Comparison of ENCODE assay signal across 8 cellular contexts in the genomic region with DNA sequence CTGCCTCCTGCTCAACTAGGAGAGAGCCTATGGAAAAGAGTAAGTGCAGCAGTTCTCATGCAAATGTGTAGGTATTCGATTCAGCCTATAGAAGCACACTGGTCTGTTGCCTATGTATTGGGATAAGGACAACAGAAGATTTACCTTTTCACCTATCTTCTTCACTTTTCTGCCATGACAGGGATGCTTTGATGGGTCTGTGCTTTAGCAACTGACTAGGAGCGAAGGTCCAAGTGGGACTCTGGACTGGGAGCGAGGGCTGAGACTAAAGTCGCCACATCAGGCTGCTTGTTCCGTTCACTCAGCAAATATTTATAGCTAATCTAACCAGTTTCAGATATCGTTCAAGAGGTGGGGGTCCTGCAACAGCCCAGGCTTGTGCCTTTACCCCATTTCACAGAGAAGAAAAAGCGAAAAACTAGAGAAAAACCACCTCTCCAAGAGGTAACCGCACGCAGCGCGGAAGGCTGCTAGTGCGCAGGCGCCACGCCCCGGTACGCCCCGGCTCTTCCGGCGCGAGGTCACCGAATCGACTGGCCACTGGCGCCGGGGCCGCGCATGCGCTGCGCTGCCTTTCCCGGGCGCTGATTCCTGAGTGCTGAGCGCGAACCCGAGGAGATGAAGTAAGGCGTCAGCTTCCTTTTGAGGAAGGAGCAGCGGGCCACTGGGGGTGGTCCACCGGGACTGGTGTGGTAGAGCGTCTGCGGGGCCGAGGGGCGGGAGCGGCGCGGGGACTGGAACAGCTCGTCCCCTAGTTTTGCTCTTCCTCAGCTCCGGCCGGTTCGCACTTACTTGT. TPM values are rescaled to one million over a fixed set of nuclear protein-coding genes. Genes with fewer than 3 reads are reported as not detected.
A peak's percentile ranks its signal among the peaks of the same experiment; 100 is the strongest.
DNase-seq lines count a peak whose midpoint lies in the region; ATAC-seq and TF ChIP-seq lines count a peak whose summit lies in the region.

A gene with protein sequence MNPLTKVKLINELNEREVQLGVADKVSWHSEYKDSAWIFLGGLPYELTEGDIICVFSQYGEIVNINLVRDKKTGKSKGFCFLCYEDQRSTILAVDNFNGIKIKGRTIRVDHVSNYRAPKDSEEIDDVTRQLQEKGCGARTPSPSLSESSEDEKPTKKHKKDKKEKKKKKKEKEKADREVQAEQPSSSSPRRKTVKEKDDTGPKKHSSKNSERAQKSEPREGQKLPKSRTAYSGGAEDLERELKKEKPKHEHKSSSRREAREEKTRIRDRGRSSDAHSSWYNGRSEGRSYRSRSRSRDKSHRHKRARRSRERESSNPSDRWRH (plus strand): TSS at position 573 of the 796 bp plus-strand sequence. CDS start 46 bp downstream, at position 619.

- DNase-seq in KG1 (lab: John Stamatoyannopoulos, UW) = peak; percentile 17
- peak; percentile 63 for DNase-seq in RPMI7951 (ENCODE audit: low read depth)
- peak; percentile 62 to 72 for DNase-seq in fibroblast of lung (ENCODE audit: low read depth in 2 of 2)
- peak; percentile 52 to 80 (median 68) for DNase-seq in naive thymus-derived CD8-positive, alpha-beta T cell
- DNase-seq in stimulated activated naive CD8-positive, alpha-beta T cell treated with anti-CD3 and anti-CD28 coated beads, Interleukin-15, Interleukin-2, amounts not matched to agents 100 U/mL and 50 U/mL, for 24 hours = peak; percentile 72

- H3K36me3 ChIP-seq in DOHH2 (ENCODE audit: control insufficient read depth, low read length) (peaks cover 9% of the 10 kb centered on the region), fibroblast of lung (ENCODE audit: control insufficient read depth, insufficient read depth, low read length) (peaks cover 2% of the 10 kb centered on the region)

- POLR2A ChIA-PET in naive thymus-derived CD8-positive, alpha-beta T cell (lab: Charles Lee) = interaction anchor here (1.4 kb wide), 1 partner anchor 62 kb away, joined by 3 read pairs; the partner anchor contains the start of gene SLC25A14

- H3K27me3 Mint-ChIP-seq in activated T-helper 17 cell treated with anti-CD3 and anti-CD28 coated beads, Interleukin-2, amount 50 U/mL, for 72 hours = peaks cover 6% of the 10 kb centered on the region
- peaks cover 0 to 22% (median 5%) of the 10 kb centered on the region in 5 donors for H3K27me3 Mint-ChIP-seq in naive thymus-derived CD8-positive, alpha-beta T cell

- peak within 1 kb of the TSS; percentile 96 for H3K27ac Mint-ChIP-seq in activated T-helper 17 cell treated with anti-CD3 and anti-CD28 coated beads, Interleukin-2, amount 50 U/mL, for 72 hours
- H3K27ac Mint-ChIP-seq in naive thymus-derived CD8-positive, alpha-beta T cell = peak within 1 kb of the TSS; percentile 90 to 97 (median 96)

- H3K27me3 ChIP-seq in DOHH2 (ENCODE audit: control insufficient read depth, low read length) (no peaks in the 10 kb centered on the region), fibroblast of lung (ENCODE audit: control insufficient read depth, insufficient read depth, low read length) (no peaks in the 10 kb centered on the region)

- peak within 1 kb of the TSS; percentile 81 for H2AFZ ChIP-seq in fibroblast of lung (ENCODE audit: low read length)

- no peaks in the 10 kb centered on the region for H3K4me1 Mint-ChIP-seq in activated T-helper 17 cell treated with anti-CD3 and anti-CD28 coated beads, Interleukin-2, amount 50 U/mL, for 72 hours
- peaks cover 4 to 35% (median 29%) of the 10 kb centered on the region in 4 donors for H3K4me1 Mint-ChIP-seq in naive thymus-derived CD8-positive, alpha-beta T cell

- peak within 1 kb of the TSS; percentile 98 for H3K4me3 Mint-ChIP-seq in activated T-helper 17 cell treated with anti-CD3 and anti-CD28 coated beads, Interleukin-2, amount 50 U/mL, for 72 hours
- H3K4me3 Mint-ChIP-seq in naive thymus-derived CD8-positive, alpha-beta T cell = peak within 1 kb of the TSS; percentile 81 to 98 (median 90)

- peaks cover 8% of the 10 kb centered on the region for H3K4me1 ChIP-seq in DOHH2 (ENCODE audit: control insufficient read depth, low read length)
- H3K4me1 ChIP-seq in fibroblast of lung (ENCODE audit: control insufficient read depth, extremely low read depth, insufficient read depth, low read length) = no peaks in the 10 kb centered on the region

- TF ChIP-seq CTCF in DOHH2 (IDR thresholded peaks at IDR 0.05; ENCODE audit: low read depth, low read length, poor library complexity, severe bottlenecking) = no peak
- TF ChIP-seq CTCF in fibroblast of lung (conservative IDR thresholded peaks at IDR 0.05 in 1 of 2, IDR thresholded peaks at IDR 0.05 in 1 of 2; ENCODE audit: low read depth in 1 of 2, low read length in 2 of 2) = no peak

- H4K20me1 ChIP-seq in DOHH2 (ENCODE audit: control insufficient read depth, insufficient read depth, low read depth, low read length) (no peaks in the 10 kb centered on the region), fibroblast of lung (ENCODE audit: control insufficient read depth, extremely low read depth, insufficient read depth, low read length) (no peaks in the 10 kb centered on the region)

- peak within 1 kb of the TSS; percentile 79 for H3K4me2 ChIP-seq in DOHH2 (ENCODE audit: low read length)
- peak within 1 kb of the TSS; percentile 79 for H3K4me2 ChIP-seq in fibroblast of lung (ENCODE audit: extremely low read depth, insufficient read depth, low read length)

- H3K9me3 Mint-ChIP-seq in activated T-helper 17 cell treated with anti-CD3 and anti-CD28 coated beads, Interleukin-2, amount 50 U/mL, for 72 hours = no peaks in the 10 kb centered on the region
- H3K9me3 Mint-ChIP-seq in naive thymus-derived CD8-positive, alpha-beta T cell = no peaks in the 10 kb centered on the region

- H3K27ac ChIP-seq in DOHH2 (ENCODE audit: low read depth, low read length) (peak within 1 kb of the TSS; percentile 55), fibroblast of lung (ENCODE audit: insufficient read depth, low read length) (peak within 1 kb of the TSS; percentile 50)

- H3K4me3 ChIP-seq in DOHH2 (ENCODE audit: low read length) = peak within 1 kb of the TSS; percentile 80
- peak within 1 kb of the TSS; percentile 47 to 91 (median 63) for H3K4me3 ChIP-seq in fibroblast of lung (replicated peaks in 1 of 4; ENCODE audit: control extremely low read depth in 1 of 4, insufficient read depth in 1 of 4, low read depth in 3 of 4, low read length in 4 of 4)

- H3K79me2 ChIP-seq in DOHH2 (ENCODE audit: control insufficient read depth, low read length) (peaks cover 23% of the 10 kb centered on the region), fibroblast of lung (ENCODE audit: control insufficient read depth, insufficient read depth, low read length) (peaks cover 8% of the 10 kb centered on the region)

- H3K36me3 Mint-ChIP-seq in activated T-helper 17 cell treated with anti-CD3 and anti-CD28 coated beads, Interleukin-2, amount 50 U/mL, for 72 hours (ENCODE audit: low read depth) = peaks cover 15% of the 10 kb centered on the region
- H3K36me3 Mint-ChIP-seq in naive thymus-derived CD8-positive, alpha-beta T cell = peaks cover 0 to 25% (median 0%) of the 10 kb centered on the region in 3 donors

- peak; percentile 94 for ATAC-seq in GM21737 (IDR thresholded peaks at IDR 0.05; ENCODE audit: unreplicated experiment)
- ATAC-seq in activated T-helper 17 cell treated with anti-CD3 and anti-CD28 coated beads, Interleukin-2, amount 50 U/mL, for 72 hours (replicated peaks) = peak; percentile 97
- peak; percentile 89 to 94 for ATAC-seq in naive thymus-derived CD8-positive, alpha-beta T cell
- peak; percentile 89 for ATAC-seq in stimulated activated naive CD8-positive, alpha-beta T cell treated with anti-CD3 and anti-CD28 coated beads, Interleukin-15, Interleukin-2, amounts not matched to agents 100 U/mL and 50 U/mL, for 24 hours

- no peaks in the 10 kb centered on the region for H3F3A ChIP-seq in DOHH2 (ENCODE audit: control insufficient read depth, insufficient read depth)

- H3K9me2 ChIP-seq in DOHH2 (replicated peaks; ENCODE audit: control insufficient read depth, low read length) = no peaks in the 10 kb centered on the region

- H3K9me3 ChIP-seq in DOHH2 (ENCODE audit: control insufficient read depth, insufficient read depth, low read length) (no peaks in the 10 kb centered on the region), fibroblast of lung (ENCODE audit: control insufficient read depth, insufficient read depth, low read depth, low read length) (no peaks in the 10 kb centered on the region)

- peak within 1 kb of the TSS; percentile 62 for H3K9ac ChIP-seq in fibroblast of lung (ENCODE audit: insufficient read depth, low read length)

RNA-seq across cellular contexts. Expression of the gene that starts here (rescaled TPM):
- total RNA-seq in RPMI7951 (2014; rRNA removed; shearing (Covaris generic)) = 19.5 and 19.7 TPM in 2 replicates
- 10 to 100 TPM; 24.1 to 25.2 TPM for total RNA-seq in activated T-helper 17 cell treated with anti-CD3 and anti-CD28 coated beads, Interleukin-2, amount 50 U/mL, for 72 hours
- 32.0 and 37.2 TPM in 2 replicates for total RNA-seq in fibroblast of lung
- polyA plus RNA-seq in fibroblast of lung = 20.8 and 22.0 TPM in 2 replicates
- 21.9 and 22.8 TPM in 2 replicates for polyA plus RNA-seq in fibroblast of lung (2012)
- 0.71 TPM in 1 of 2 replicates, not detected in the other for polyA minus RNA-seq in fibroblast of lung (ENCODE audit: low replicate concordance)
- 10 to 100 TPM; 23.9 to 25.1 TPM for total RNA-seq in naive thymus-derived CD8-positive, alpha-beta T cell
- polyA plus RNA-seq in naive thymus-derived CD8-positive, alpha-beta T cell = 10 to 100 TPM; 21.2 to 23.1 (median 21.9) TPM

Comparison
In these comparisons a context has a peak if more than half of its experiments do, and no peak if none do; other contexts are left out.
1. Peak in every context shown above with its lines: DNase-seq, ATAC-seq, H3K4me3 ChIP-seq and H3K27ac ChIP-seq.
2. DNase-seq: peak in every context shown above with its lines; median percentile 72 in stimulated activated naive CD8-positive, alpha-beta T cell treated with anti-CD3 and anti-CD28 coated beads, Interleukin-15, Interleukin-2, amounts not matched to agents 100 U/mL and 50 U/mL, for 24 hours; 68 in naive thymus-derived CD8-positive, alpha-beta T cell; 67 in fibroblast of lung; 63 in RPMI7951; 17 in KG1.